ENCODE assay signal across 21 cellular contexts in genomic region chr5:11962122-11962521, GRCh38. TPM values are rescaled to one million over a fixed set of nuclear protein-coding genes. Genes with fewer than 3 reads are reported as not detected.
DNase-seq lines count a peak whose midpoint lies in the region; ATAC-seq and TF ChIP-seq lines count a peak whose summit lies in the region.
"Had no signal": no experiment of that assay in that cellular context is flagged by ENCODE, and none has a peak within 500 bp of the region (broad histone marks: within the 10 kb centered on the region; RNA-seq: fewer than 3 reads in every experiment).

No MANE protein-coding gene starts in this region.

- no peaks in the 10 kb centered on the region for H3K36me3 Mint-ChIP-seq in stimulated activated naive B cell treated with anti-CD40 and anti-IgM and Interleukin-4, amounts not matched to agents 10 μg/mL and 1 μg/mL and 100 μg/mL, for 72 hours

- no peaks in the 10 kb centered on the region for H3K27me3 Mint-ChIP-seq in stimulated activated naive B cell treated with anti-CD40 and anti-IgM and Interleukin-4, amounts not matched to agents 10 μg/mL and 1 μg/mL and 100 μg/mL, for 72 hours
- H3K27me3 Mint-ChIP-seq: CD4-positive, alpha-beta T cell had no signal

- no peaks in the 10 kb centered on the region for H3K4me1 Mint-ChIP-seq in stimulated activated naive B cell treated with anti-CD40 and anti-IgM and Interleukin-4, amounts not matched to agents 10 μg/mL and 1 μg/mL and 100 μg/mL, for 72 hours
- H3K4me1 Mint-ChIP-seq: GM23338 had no signal

- DNase-seq in HuH-7 (ENCODE audit: low spot score) (peak; percentile 42), right lobe of liver (no peak), right atrium auricular region (ENCODE audit: low spot score) (no peak), NCI-H1436 (lab: John Stamatoyannopoulos, UW) (no peak)
- no peak for DNase-seq in activated CD4-positive, alpha-beta T cell treated with anti-CD3 and anti-CD28 coated beads for 1 hour
- no peak for DNase-seq in stimulated activated naive B cell treated with anti-CD40 and anti-IgM and Interleukin-4, amounts not matched to agents 10 μg/mL and 1 μg/mL and 100 μg/mL, for 72 hours
- DNase-seq: AML-193; Caco-2; CD4-positive, alpha-beta T cell; DMS153; DND-41; EL; HCEC 1CT; KG1 had no signal

- intact Hi-C loops in right lobe of liver (cut with DNase I): no loop called here

- H3K4me1 ChIP-seq in right lobe of liver: no peaks in the 10 kb centered on the region
- no peaks in the 10 kb centered on the region for H3K4me1 ChIP-seq in right atrium auricular region
- H3K4me1 ChIP-seq: A549, Caco-2 had no signal

- no peaks in the 10 kb centered on the region for H3K36me3 ChIP-seq in right lobe of liver
- no peaks in the 10 kb centered on the region for H3K36me3 ChIP-seq in right atrium auricular region

- peak; percentile 76 to 83 (median 81) for ATAC-seq in right lobe of liver
- ATAC-seq in stimulated activated naive B cell treated with anti-CD40 and anti-IgM and Interleukin-4, amounts not matched to agents 10 μg/mL and 1 μg/mL and 100 μg/mL, for 72 hours (replicated peaks): no peak
- ATAC-seq: A549, GM12878, GM23338 had no signal

- H3K9me3 Mint-ChIP-seq in stimulated activated naive B cell treated with anti-CD40 and anti-IgM and Interleukin-4, amounts not matched to agents 10 μg/mL and 1 μg/mL and 100 μg/mL, for 72 hours: peaks cover 0 to 1% of the 10 kb centered on the region in 2 donors
- H3K9me3 Mint-ChIP-seq: CD4-positive, alpha-beta T cell; GM23338 had no signal

- no peak for TF ChIP-seq CTCF in VCaP (conservative IDR thresholded peaks at IDR 0.05)
- TF ChIP-seq CTCF in right lobe of liver (IDR thresholded peaks at IDR 0.05): no peak
- no peak for TF ChIP-seq CTCF in right atrium auricular region (IDR thresholded peaks at IDR 0.05)

- no peaks in the 10 kb centered on the region for H3K27me3 ChIP-seq in right lobe of liver
- no peaks in the 10 kb centered on the region for H3K27me3 ChIP-seq in right atrium auricular region

- no peak overlapping the region for H3K27ac Mint-ChIP-seq in stimulated activated naive B cell treated with anti-CD40 and anti-IgM and Interleukin-4, amounts not matched to agents 10 μg/mL and 1 μg/mL and 100 μg/mL, for 72 hours
- H3K27ac Mint-ChIP-seq: CD4-positive, alpha-beta T cell; GM23338 had no signal

- H3K9me3 ChIP-seq in right lobe of liver: no peaks in the 10 kb centered on the region
- no peaks in the 10 kb centered on the region for H3K9me3 ChIP-seq in right atrium auricular region
- H3K9me3 ChIP-seq: A549, Caco-2 had no signal

- H3K27ac ChIP-seq in VCaP: peak overlapping the region; percentile 63
- H3K27ac ChIP-seq in right lobe of liver: no peak overlapping the region
- H3K27ac ChIP-seq in right atrium auricular region: no peak overlapping the region
- H3K27ac ChIP-seq: A549, C4-2B, HL-60 had no signal

- H3K4me3 Mint-ChIP-seq in stimulated activated naive B cell treated with anti-CD40 and anti-IgM and Interleukin-4, amounts not matched to agents 10 μg/mL and 1 μg/mL and 100 μg/mL, for 72 hours: no peak overlapping the region
- H3K4me3 Mint-ChIP-seq: CD4-positive, alpha-beta T cell; GM23338 had no signal

- TF ChIP-seq POLR2A in right lobe of liver (IDR thresholded peaks at IDR 0.05): no peak

- H3K4me3 ChIP-seq in right lobe of liver: no peak overlapping the region
- no peak overlapping the region for H3K4me3 ChIP-seq in right atrium auricular region
- H3K4me3 ChIP-seq: A549, GM12878, GM23338 had no signal

- WGBS in right lobe of liver (ENCODE audit: insufficient coverage, low coverage, low lambda C conversion rate, missing lambda C conversion rate): 13% methylated on average over 4 of the region's 4 CpGs

RNA-seq across cellular contexts. Expression of gene CTNND2, which starts 57.9 kb away (rescaled TPM):
- total RNA-seq in right lobe of liver (1 to 10 TPM in 4 of 6 experiments, under 1 TPM in 2; 0.06 to 1.5 (median 1.1) TPM), right atrium auricular region (1 to 10 TPM; 8.6 to 9.0 TPM)
- total RNA-seq: G401, GM12878 had no signal

Comparison
In these comparisons a context has a peak if more than half of its experiments do, and no peak if none do; other contexts are left out.
1. ATAC-seq: peak in right lobe of liver (4 of 4); none in stimulated activated naive B cell treated with anti-CD40 and anti-IgM and Interleukin-4, amounts not matched to agents 10 μg/mL and 1 μg/mL and 100 μg/mL, for 72 hours (0 of 2).